In genomic region chr3:15636028-15636709, GRCh38 we compare ENCODE assay signal across 8 cellular contexts. TPM values are rescaled to one million over a fixed set of nuclear protein-coding genes. Genes with fewer than 3 reads are reported as not detected.
DNase-seq lines count a peak whose midpoint lies in the region; ATAC-seq and TF ChIP-seq lines count a peak whose summit lies in the region.
"Had no signal": no experiment of that assay in that cellular context is flagged by ENCODE, and none has a peak within 500 bp of the region (broad histone marks: within the 10 kb centered on the region; RNA-seq: fewer than 3 reads in every experiment).

No MANE protein-coding gene starts in this region.

- H3K4me1 ChIP-seq in hepatocyte (ENCODE audit: insufficient read depth), result peaks cover 28% of the 10 kb centered on the region

- H3K27ac ChIP-seq in hepatocyte, result peak overlapping the region; percentile 90
- H3K27ac ChIP-seq: cardiac muscle cell had no signal

- peak overlapping the region; percentile 56 for H3K4me3 Mint-ChIP-seq in activated T-helper 2 cell treated with anti-CD3 and anti-CD28 coated beads, Interferon-gamma antibody, Interleukin-2, Interleukin-4, amounts not matched to agents 10 μg/mL and 5 μg/mL and 100 μg/mL, durations not matched to agents 14 hours and 24 hours and 36 hours (ENCODE audit: low read depth)
- H3K4me3 Mint-ChIP-seq in stimulated activated naive CD8-positive, alpha-beta T cell treated with anti-CD3 and anti-CD28 coated beads, Interleukin-15, Interleukin-2, amounts not matched to agents 100 ng/mL and 50 ng/mL, for 24 hours, result peak overlapping the region; percentile 67

- peak; percentile 98 for DNase-seq in HT1080 (ENCODE audit: low read depth)
- DNase-seq in activated T-helper 2 cell treated with anti-CD3 and anti-CD28 coated beads, Interferon-gamma antibody, Interleukin-2, Interleukin-4, amounts not matched to agents 10 μg/mL and 5 μg/mL and 100 μg/mL, durations not matched to agents 14 hours and 24 hours and 36 hours (ENCODE audit: low spot score), result no peak
- DNase-seq in hepatocyte (ENCODE audit: low spot score), result no peak
- DNase-seq in H7, result no peak
- no peak for DNase-seq in GM20000 (ENCODE audit: low spot score)

- no peaks in the 10 kb centered on the region for H3K79me2 ChIP-seq in hepatocyte

- peak; percentile 55 for ATAC-seq in GM19023 (IDR thresholded peaks at IDR 0.05; ENCODE audit: unreplicated experiment)

- no peak for TF ChIP-seq CTCF in hepatocyte (IDR thresholded peaks at IDR 0.05; ENCODE audit: poor library complexity)
- no peak for TF ChIP-seq CTCF in GM20000 (IDR thresholded peaks at IDR 0.05; ENCODE audit: extremely low read depth, missing control alignments)

- H4K20me1 ChIP-seq in hepatocyte (ENCODE audit: insufficient read depth, poor library complexity, severe bottlenecking), result no peaks in the 10 kb centered on the region

- peak overlapping the region; percentile 87 for H3K27ac Mint-ChIP-seq in activated T-helper 2 cell treated with anti-CD3 and anti-CD28 coated beads, Interferon-gamma antibody, Interleukin-2, Interleukin-4, amounts not matched to agents 10 μg/mL and 5 μg/mL and 100 μg/mL, durations not matched to agents 14 hours and 24 hours and 36 hours
- H3K27ac Mint-ChIP-seq in stimulated activated naive CD8-positive, alpha-beta T cell treated with anti-CD3 and anti-CD28 coated beads, Interleukin-15, Interleukin-2, amounts not matched to agents 100 ng/mL and 50 ng/mL, for 24 hours, result peak overlapping the region; percentile 95

- H3K4me3 ChIP-seq in hepatocyte (no peak overlapping the region), H7 (ENCODE audit: insufficient read depth, low read depth, low read length) (no peak overlapping the region)
- H3K4me3 ChIP-seq: cardiac muscle cell had no signal

- no peaks in the 10 kb centered on the region for H3K9me3 ChIP-seq in hepatocyte (ENCODE audit: low read depth)

- H3K36me3 Mint-ChIP-seq in activated T-helper 2 cell treated with anti-CD3 and anti-CD28 coated beads, Interferon-gamma antibody, Interleukin-2, Interleukin-4, amounts not matched to agents 10 μg/mL and 5 μg/mL and 100 μg/mL, durations not matched to agents 14 hours and 24 hours and 36 hours (ENCODE audit: low read depth), result no peaks in the 10 kb centered on the region
- H3K36me3 Mint-ChIP-seq in stimulated activated naive CD8-positive, alpha-beta T cell treated with anti-CD3 and anti-CD28 coated beads, Interleukin-15, Interleukin-2, amounts not matched to agents 100 ng/mL and 50 ng/mL, for 24 hours (ENCODE audit: low read depth), result no peaks in the 10 kb centered on the region

- no peak overlapping the region for H2AFZ ChIP-seq in hepatocyte

- H3K36me3 ChIP-seq in hepatocyte (replicated peaks; ENCODE audit: insufficient read depth, low read depth), result no peaks in the 10 kb centered on the region
- H3K36me3 ChIP-seq in H7 (replicated peaks; ENCODE audit: control insufficient read depth, insufficient read depth, low read length), result no peaks in the 10 kb centered on the region
- H3K36me3 ChIP-seq: cardiac muscle cell had no signal

- H3K9me2 ChIP-seq in hepatocyte (replicated peaks; ENCODE audit: insufficient read depth), result no peaks in the 10 kb centered on the region

- intact Hi-C loops in activated T-helper 2 cell treated with anti-CD3 and anti-CD28 coated beads, Interferon-gamma antibody, Interleukin-2, Interleukin-4, amounts not matched to agents 10 μg/mL and 5 μg/mL and 100 μg/mL, durations not matched to agents 14 hours and 24 hours and 36 hours (cut with micrococcal nuclease), result loop anchor here (1.0 to 2.0 kb wide), 6 partner anchors 11 to 169 kb away; partner anchors contain the start of genes ANKRD28, BTD and HACL1

- H3K27me3 Mint-ChIP-seq in activated T-helper 2 cell treated with anti-CD3 and anti-CD28 coated beads, Interferon-gamma antibody, Interleukin-2, Interleukin-4, amounts not matched to agents 10 μg/mL and 5 μg/mL and 100 μg/mL, durations not matched to agents 14 hours and 24 hours and 36 hours (ENCODE audit: low read depth), result no peaks in the 10 kb centered on the region
- no peaks in the 10 kb centered on the region for H3K27me3 Mint-ChIP-seq in stimulated activated naive CD8-positive, alpha-beta T cell treated with anti-CD3 and anti-CD28 coated beads, Interleukin-15, Interleukin-2, amounts not matched to agents 100 ng/mL and 50 ng/mL, for 24 hours

- no peak overlapping the region for H3K4me2 ChIP-seq in hepatocyte

- 91% methylated on average over 14 of the region's 14 CpGs for WGBS in hepatocyte (ENCODE audit: low lambda C conversion rate, missing lambda C conversion rate)

- H3K27me3 ChIP-seq in hepatocyte (no peaks in the 10 kb centered on the region), H7 (ENCODE audit: control insufficient read depth, insufficient read depth, low read length) (no peaks in the 10 kb centered on the region)
- H3K27me3 ChIP-seq: cardiac muscle cell had no signal

- H3K9me3 Mint-ChIP-seq in activated T-helper 2 cell treated with anti-CD3 and anti-CD28 coated beads, Interferon-gamma antibody, Interleukin-2, Interleukin-4, amounts not matched to agents 10 μg/mL and 5 μg/mL and 100 μg/mL, durations not matched to agents 14 hours and 24 hours and 36 hours, result no peaks in the 10 kb centered on the region
- no peaks in the 10 kb centered on the region for H3K9me3 Mint-ChIP-seq in stimulated activated naive CD8-positive, alpha-beta T cell treated with anti-CD3 and anti-CD28 coated beads, Interleukin-15, Interleukin-2, amounts not matched to agents 100 ng/mL and 50 ng/mL, for 24 hours

- H3K4me1 Mint-ChIP-seq in activated T-helper 2 cell treated with anti-CD3 and anti-CD28 coated beads, Interferon-gamma antibody, Interleukin-2, Interleukin-4, amounts not matched to agents 10 μg/mL and 5 μg/mL and 100 μg/mL, durations not matched to agents 14 hours and 24 hours and 36 hours (ENCODE audit: low read depth), result peaks cover 59% of the 10 kb centered on the region
- peaks cover 79% of the 10 kb centered on the region for H3K4me1 Mint-ChIP-seq in stimulated activated naive CD8-positive, alpha-beta T cell treated with anti-CD3 and anti-CD28 coated beads, Interleukin-15, Interleukin-2, amounts not matched to agents 100 ng/mL and 50 ng/mL, for 24 hours (ENCODE audit: low read depth)

RNA-seq across cellular contexts. Expression of gene BTD, which starts 34.6 kb away (rescaled TPM):
- 10.5 and 12.1 TPM in 2 replicates for total RNA-seq in HT1080 (2014; rRNA removed; shearing (Covaris generic))
- polyA plus RNA-seq in HT1080 (2015; cell fraction: cytosol; rRNA removed), result 11.4 and 12.9 TPM in 2 replicates
- 30.4 and 33.7 TPM in 2 replicates for polyA plus RNA-seq in HT1080 (2015; cell fraction: nucleus; rRNA removed)
- 3.9 and 4.8 TPM in 2 replicates for total RNA-seq in activated T-helper 2 cell treated with anti-CD3 and anti-CD28 coated beads, Interferon-gamma antibody, Interleukin-2, Interleukin-4, amounts not matched to agents 10 μg/mL and 5 μg/mL and 100 μg/mL, durations not matched to agents 14 hours and 24 hours and 36 hours
- 37.6 and 37.9 TPM in 2 replicates for total RNA-seq in hepatocyte
- polyA plus RNA-seq in hepatocyte, result 28.4 and 30.2 TPM in 2 replicates
- 13.4 and 18.1 TPM in 2 replicates for total RNA-seq in H7 (2014; rRNA removed; shearing (Covaris generic))

RNA-seq across cellular contexts. Expression of gene HACL1, which starts 34.8 kb away (rescaled TPM):
- 22.2 and 28.0 TPM in 2 replicates for total RNA-seq in HT1080 (2014; rRNA removed; shearing (Covaris generic))
- 25.8 and 30.4 TPM in 2 replicates for polyA plus RNA-seq in HT1080 (2015; cell fraction: cytosol; rRNA removed)
- 38.6 and 41.2 TPM in 2 replicates for polyA plus RNA-seq in HT1080 (2015; cell fraction: nucleus; rRNA removed)
- 22.8 TPM in 2 replicates for total RNA-seq in activated T-helper 2 cell treated with anti-CD3 and anti-CD28 coated beads, Interferon-gamma antibody, Interleukin-2, Interleukin-4, amounts not matched to agents 10 μg/mL and 5 μg/mL and 100 μg/mL, durations not matched to agents 14 hours and 24 hours and 36 hours
- total RNA-seq in hepatocyte, result 23.0 and 25.3 TPM in 2 replicates
- polyA plus RNA-seq in hepatocyte, result 18.7 and 21.6 TPM in 2 replicates
- total RNA-seq in H7 (2014; rRNA removed; shearing (Covaris generic)), result 52.0 and 69.3 TPM in 2 replicates
